Comparison of ENCODE assay signal across 10 cellular contexts in the genomic region with DNA sequence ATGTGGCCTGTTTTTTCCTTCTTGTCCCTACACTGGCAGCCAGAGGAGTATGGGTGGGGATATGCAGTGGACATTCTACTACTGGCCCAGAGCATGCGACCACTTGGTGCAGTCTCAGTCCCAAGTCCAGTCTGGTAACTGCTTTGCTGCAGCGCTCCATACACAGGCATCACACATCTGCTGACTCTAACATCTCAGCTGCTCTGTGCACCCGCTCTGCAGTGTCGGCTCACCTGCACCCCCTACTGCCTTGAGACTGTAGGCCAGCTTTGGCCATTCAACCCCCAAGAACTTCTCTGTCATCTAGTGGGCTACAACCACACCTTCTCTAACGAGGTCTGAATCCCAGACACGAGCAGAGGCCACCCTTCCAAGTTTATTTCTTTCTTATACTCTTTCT. TPM values are rescaled to one million over a fixed set of nuclear protein-coding genes. Genes with fewer than 3 reads are reported as not detected.
A peak's percentile ranks its signal among the peaks of the same experiment; 100 is the strongest.
DNase-seq lines count a peak whose midpoint lies in the region; ATAC-seq, FAIRE-seq and TF ChIP-seq lines count a peak whose summit lies in the region.
"Had no signal": no experiment of that assay in that cellular context is flagged by ENCODE, and none has a peak within 500 bp of the region (broad histone marks: within the 10 kb centered on the region; RNA-seq: fewer than 3 reads in every experiment).

No MANE protein-coding gene starts in this region.

- H3K4me3 ChIP-seq in CD4-positive, alpha-beta memory T cell (ENCODE audit: low read length in 2 of 2): no peak overlapping the region
- H3K4me3 ChIP-seq: skin epidermis had no signal

- no peaks in the 10 kb centered on the region for H3K4me1 ChIP-seq in CD4-positive, alpha-beta memory T cell (ENCODE audit: insufficient read depth, low read length)

- intact Hi-C loops in CD14-positive monocyte (cut with micrococcal nuclease): no loop called here
- intact Hi-C loops in CD4-positive, alpha-beta memory T cell (cut with micrococcal nuclease): no loop called here

- no peaks in the 10 kb centered on the region for H3K27me3 Mint-ChIP-seq in CD14-positive monocyte (ENCODE audit: low read depth in 3 of 3)
- peaks cover 0 to 7% of the 10 kb centered on the region in 2 donors for H3K27me3 Mint-ChIP-seq in CD4-positive, alpha-beta memory T cell
- H3K27me3 Mint-ChIP-seq in activated CD8-positive, alpha-beta T cell treated with anti-CD3 and anti-CD28 coated beads, Interleukin-2, amount 10 ng/mL, durations not matched to agents 7 days and 5 days (ENCODE audit: low read depth): peaks cover 13% of the 10 kb centered on the region

- no peaks in the 10 kb centered on the region for H3K9me3 ChIP-seq in CD4-positive, alpha-beta memory T cell (ENCODE audit: control insufficient read depth in 1 of 2, low read length in 2 of 2)

- H3K27ac Mint-ChIP-seq in CD14-positive monocyte: no peak overlapping the region
- no peak overlapping the region for H3K27ac Mint-ChIP-seq in CD4-positive, alpha-beta memory T cell
- no peak overlapping the region for H3K27ac Mint-ChIP-seq in activated CD8-positive, alpha-beta T cell treated with anti-CD3 and anti-CD28 coated beads, Interleukin-2, amount 10 ng/mL, durations not matched to agents 7 days and 5 days

- TF ChIP-seq CTCF in CD14-positive monocyte (IDR thresholded peaks at IDR 0.05): peak; percentile 17

- H3K27me3 ChIP-seq in CD4-positive, alpha-beta memory T cell (ENCODE audit: insufficient read depth, low read length): no peaks in the 10 kb centered on the region

- peaks cover 0 to 16% (median 10%) of the 10 kb centered on the region in 7 donors for H3K9me3 Mint-ChIP-seq in CD14-positive monocyte
- peaks cover 0 to 7% (median under 1%) of the 10 kb centered on the region in 8 donors for H3K9me3 Mint-ChIP-seq in CD4-positive, alpha-beta memory T cell
- H3K9me3 Mint-ChIP-seq in activated CD8-positive, alpha-beta T cell treated with anti-CD3 and anti-CD28 coated beads, Interleukin-2, amount 10 ng/mL, durations not matched to agents 7 days and 5 days (ENCODE audit: insufficient read depth): no peaks in the 10 kb centered on the region

- H3K4me1 Mint-ChIP-seq in CD14-positive monocyte: peaks cover 14% of the 10 kb centered on the region
- no peaks in the 10 kb centered on the region for H3K4me1 Mint-ChIP-seq in CD4-positive, alpha-beta memory T cell
- H3K4me1 Mint-ChIP-seq in activated CD8-positive, alpha-beta T cell treated with anti-CD3 and anti-CD28 coated beads, Interleukin-2, amount 10 ng/mL, durations not matched to agents 7 days and 5 days (ENCODE audit: low read depth): no peaks in the 10 kb centered on the region

- H3K4me3 Mint-ChIP-seq in CD14-positive monocyte: no peak overlapping the region
- no peak overlapping the region for H3K4me3 Mint-ChIP-seq in CD4-positive, alpha-beta memory T cell
- H3K4me3 Mint-ChIP-seq in activated CD8-positive, alpha-beta T cell treated with anti-CD3 and anti-CD28 coated beads, Interleukin-2, amount 10 ng/mL, durations not matched to agents 7 days and 5 days: no peak overlapping the region

- DNase-seq in CD14-positive monocyte (ENCODE audit: low spot score): no peak
- peak; percentile 6 for DNase-seq in HTR-8/SVneo (ENCODE audit: insufficient read length, low spot score)
- DNase-seq in dermis blood vessel endothelial cell: peak; percentile 28
- DNase-seq in CD4-positive, alpha-beta memory T cell: no peak
- DNase-seq in midbrain (lab: John Stamatoyannopoulos, UW): no peak
- DNase-seq in activated CD8-positive, alpha-beta T cell treated with anti-CD3 and anti-CD28 coated beads, Interleukin-2, amount 10 ng/mL, durations not matched to agents 7 days and 5 days: no peak
- DNase-seq in activated CD4-positive, alpha-beta T cell treated with anti-CD3 and anti-CD28 coated beads for 1 hour: no peak

- H3K27ac ChIP-seq in CD4-positive, alpha-beta memory T cell (ENCODE audit: low read depth, low read length): no peak overlapping the region
- H3K27ac ChIP-seq: skin epidermis had no signal

- POLR2A ChIA-PET in CD4-positive, alpha-beta memory T cell (lab: Charles Lee; ENCODE audit: partially characterized antibody): no interaction called here
- POLR2A ChIA-PET in activated CD8-positive, alpha-beta T cell treated with anti-CD3 and anti-CD28 coated beads, Interleukin-2, amount 10 ng/mL, durations not matched to agents 7 days and 5 days (lab: Charles Lee): no interaction called here

- ATAC-seq in GM19455 (IDR thresholded peaks at IDR 0.05; ENCODE audit: unreplicated experiment): peak; percentile 56
- no peak for ATAC-seq in activated CD8-positive, alpha-beta T cell treated with anti-CD3 and anti-CD28 coated beads, Interleukin-2, amount 10 ng/mL, durations not matched to agents 7 days and 5 days

- H3K36me3 ChIP-seq in CD4-positive, alpha-beta memory T cell (ENCODE audit: insufficient read depth, low read length): no peaks in the 10 kb centered on the region

- FAIRE-seq in HTR-8/SVneo (lab: Jason Lieb, UNC): no peak

- peaks cover 0 to under 1% of the 10 kb centered on the region in 2 donors for H3K36me3 Mint-ChIP-seq in CD14-positive monocyte
- no peaks in the 10 kb centered on the region for H3K36me3 Mint-ChIP-seq in CD4-positive, alpha-beta memory T cell
- no peaks in the 10 kb centered on the region for H3K36me3 Mint-ChIP-seq in activated CD8-positive, alpha-beta T cell treated with anti-CD3 and anti-CD28 coated beads, Interleukin-2, amount 10 ng/mL, durations not matched to agents 7 days and 5 days (ENCODE audit: low read depth)

- CTCF ChIA-PET in CD4-positive, alpha-beta memory T cell (lab: Charles Lee; ENCODE audit: partially characterized antibody): no interaction called here
- CTCF ChIA-PET in activated CD8-positive, alpha-beta T cell treated with anti-CD3 and anti-CD28 coated beads, Interleukin-2, amount 10 ng/mL, durations not matched to agents 7 days and 5 days (lab: Charles Lee): no interaction called here

RNA-seq across cellular contexts. Expression of gene SLCO6A1, which starts 46.4 kb away (rescaled TPM):
- polyA plus RNA-seq in CD14-positive monocyte: not detected
- total RNA-seq in dermis blood vessel endothelial cell: not detected in 2 replicates
- not detected for total RNA-seq in CD4-positive, alpha-beta memory T cell
- polyA plus RNA-seq in CD4-positive, alpha-beta memory T cell: not detected
- not detected for total RNA-seq in activated CD8-positive, alpha-beta T cell treated with anti-CD3 and anti-CD28 coated beads, Interleukin-2, amount 10 ng/mL, durations not matched to agents 7 days and 5 days
- polyA plus RNA-seq: adipose tissue had no signal

Comparison
In these comparisons a context has a peak if more than half of its experiments do, and no peak if none do; other contexts are left out.
1. DNase-seq: peak in HTR-8/SVneo (single experiment) and dermis blood vessel endothelial cell (single experiment); none in CD14-positive monocyte (single experiment), CD4-positive, alpha-beta memory T cell (0 of 5), midbrain (single experiment), activated CD8-positive, alpha-beta T cell treated with anti-CD3 and anti-CD28 coated beads, Interleukin-2, amount 10 ng/mL, durations not matched to agents 7 days and 5 days (single experiment) and activated CD4-positive, alpha-beta T cell treated with anti-CD3 and anti-CD28 coated beads for 1 hour (single experiment).